In the genomic region with DNA sequence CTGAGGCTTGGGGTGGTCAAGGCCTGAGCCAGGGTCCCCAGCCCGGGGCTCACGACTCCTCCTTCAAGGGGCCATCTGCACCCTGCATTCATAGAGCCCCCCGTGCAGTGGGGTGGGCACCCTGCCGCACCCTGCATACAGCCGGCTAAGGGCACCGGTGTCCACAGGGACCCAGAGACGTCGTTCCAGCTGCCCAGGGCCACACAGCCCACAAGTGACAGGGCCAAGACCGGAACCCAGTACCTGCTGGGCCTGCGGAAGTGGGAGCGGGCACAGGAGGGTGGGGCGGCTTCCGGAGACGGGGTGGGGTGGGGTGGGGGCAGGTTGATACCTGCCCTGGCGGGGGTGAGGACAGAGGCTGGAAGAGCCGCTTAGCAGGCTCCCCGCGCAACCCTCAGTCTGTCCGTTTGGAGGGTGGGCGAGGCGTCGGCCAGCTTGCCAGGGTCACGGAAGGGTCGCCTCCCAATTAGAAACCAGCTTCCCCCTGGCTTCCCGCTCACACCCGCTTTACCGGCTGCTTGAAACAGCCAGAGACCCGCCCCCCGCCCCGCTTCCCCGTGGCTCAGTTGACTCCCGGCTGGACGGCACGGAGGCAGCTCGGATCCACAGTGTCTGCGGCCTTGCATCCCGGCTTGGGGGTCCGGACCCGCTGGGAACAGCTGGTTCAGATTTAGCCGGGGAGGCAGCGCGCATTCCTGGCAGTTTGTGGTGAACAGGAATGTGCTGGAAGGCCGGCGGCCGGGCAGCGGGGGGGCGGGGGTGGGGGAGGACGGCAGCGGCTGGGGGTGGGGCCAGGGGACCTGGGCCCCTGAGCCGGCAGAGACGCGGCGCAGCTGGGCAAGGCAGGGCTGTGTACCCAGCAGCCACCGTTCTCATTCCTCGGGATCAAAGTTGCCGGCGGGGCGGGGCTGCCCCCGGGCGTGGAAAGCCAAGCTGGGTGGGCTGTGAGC, we compare ENCODE assay signal across 1 cellular context.
A peak's percentile ranks its signal among the peaks of the same experiment; 100 is the strongest.
TF ChIP-seq lines count a peak whose summit lies in the region.

No MANE protein-coding gene starts in this region.

TF ChIP-seq in HEK293, 187 proteins besides CTCF, POLR2A, EP300 and RAD21 (continued from another document and continues in another):
- TF ChIP-seq ZXDB (tag by site-specific recombination; IDR thresholded peaks at IDR 0.05) (0 out of 2 replicates have a peak, but pooled peaks have one; percentile 31), ZNF24 (tag by site-specific recombination; IDR thresholded peaks at IDR 0.05) (no peak; the same call in 1 of the 2 replicates), ZNF791 (tag by site-specific recombination; IDR thresholded peaks at IDR 0.05) (no peak), MEIS1 (CRISPR knock-in tag; IDR thresholded peaks at IDR 0.05; ENCODE audit: borderline replicate concordance) (no peak), ZNF248 (tag by site-specific recombination; IDR thresholded peaks at IDR 0.05) (no peak), ZBTB1 (tag by site-specific recombination; IDR thresholded peaks at IDR 0.05) (no peak), ZNF214 (tag by site-specific recombination; IDR thresholded peaks at IDR 0.05; ENCODE audit: borderline replicate concordance) (no peak), ZNF423 (tag by site-specific recombination; IDR thresholded peaks at IDR 0.05) (no peak), ZNF221 (tag by site-specific recombination; IDR thresholded peaks at IDR 0.05; ENCODE audit: borderline replicate concordance) (no peak), ZNF391 (tag by site-specific recombination; IDR thresholded peaks at IDR 0.05; ENCODE audit: borderline replicate concordance, low read depth) (no peak), ZBTB48 (tag by site-specific recombination; IDR thresholded peaks at IDR 0.05) (peak; percentile 41; the same call in 1 of the 2 replicates), YY2 (tag by site-specific recombination; IDR thresholded peaks at IDR 0.05) (no peak), OVOL3 (tag by site-specific recombination; IDR thresholded peaks at IDR 0.05) (no peak), EGR2 (tag by site-specific recombination; IDR thresholded peaks at IDR 0.05; ENCODE audit: low read depth) (no peak), BCL11A (tag by site-specific recombination; IDR thresholded peaks at IDR 0.05; ENCODE audit: low read depth) (peak; percentile 68), SETDB1 (IDR thresholded peaks at IDR 0.05; ENCODE audit: insufficient read length, low read length) (no peak), SALL2 (tag by site-specific recombination; IDR thresholded peaks at IDR 0.05; ENCODE audit: borderline replicate concordance) (no peak), ZNF580 (tag by site-specific recombination; IDR thresholded peaks at IDR 0.05) (no peak), ZNF394 (tag by site-specific recombination; IDR thresholded peaks at IDR 0.05; ENCODE audit: borderline replicate concordance) (0 out of 2 replicates have a peak, but pooled peaks have one; percentile 36), ZNF16 (tag by site-specific recombination; IDR thresholded peaks at IDR 0.05; ENCODE audit: low read depth) (no peak), KLF16 (tag by site-specific recombination; IDR thresholded peaks at IDR 0.05) (0 out of 2 replicates have a peak, but pooled peaks have one; percentile 59), ZNF629 (tag by site-specific recombination; IDR thresholded peaks at IDR 0.05) (no peak), ZNF837 (tag by site-specific recombination; IDR thresholded peaks at IDR 0.05) (no peak), ZNF530 (tag by site-specific recombination; IDR thresholded peaks at IDR 0.05; ENCODE audit: low read depth) (no peak), FEZF1 (tag by site-specific recombination; IDR thresholded peaks at IDR 0.05) (no peak), ZNF404 (tag by site-specific recombination; IDR thresholded peaks at IDR 0.05) (no peak), ZNF747 (tag by site-specific recombination; IDR thresholded peaks at IDR 0.05) (no peak), ZNF239 (tag by site-specific recombination; IDR thresholded peaks at IDR 0.05) (no peak), ZNF658 (tag by site-specific recombination; IDR thresholded peaks at IDR 0.05) (no peak), KLF1 (tag by site-specific recombination; IDR thresholded peaks at IDR 0.05) (peak; percentile 78), ZNF138 (tag by site-specific recombination; IDR thresholded peaks at IDR 0.05; ENCODE audit: borderline replicate concordance) (no peak), RBAK (tag by site-specific recombination; IDR thresholded peaks at IDR 0.05) (no peak), TCF7L2 (IDR thresholded peaks at IDR 0.05; ENCODE audit: borderline replicate concordance, low read depth, low read length) (0 out of 2 replicates have a peak, but pooled peaks have one; percentile 43), ZNF768 (tag by site-specific recombination; IDR thresholded peaks at IDR 0.05) (peak; percentile 92), REPIN1 (tag by site-specific recombination; IDR thresholded peaks at IDR 0.05; ENCODE audit: low read depth) (no peak), ZNF223 (tag by site-specific recombination; IDR thresholded peaks at IDR 0.05) (no peak), ZNF600 (tag by site-specific recombination; IDR thresholded peaks at IDR 0.05) (peak; percentile 77), ZNF549 (tag by site-specific recombination; IDR thresholded peaks at IDR 0.05) (no peak), IKZF3 (tag by site-specific recombination; IDR thresholded peaks at IDR 0.05) (peak; percentile 83), ZNF776 (tag by site-specific recombination; IDR thresholded peaks at IDR 0.05; ENCODE audit: borderline replicate concordance) (no peak), ZFP41 (tag by site-specific recombination; IDR thresholded peaks at IDR 0.05; ENCODE audit: borderline replicate concordance) (no peak), ZNF843 (tag by site-specific recombination; IDR thresholded peaks at IDR 0.05) (no peak), ZNF626 (tag by site-specific recombination; IDR thresholded peaks at IDR 0.05) (no peak), ZNF510 (tag by site-specific recombination; IDR thresholded peaks at IDR 0.05; ENCODE audit: insufficient replicate concordance) (no peak), ZNF677 (tag by site-specific recombination; IDR thresholded peaks at IDR 0.05) (no peak), ZNF544 (tag by site-specific recombination; IDR thresholded peaks at IDR 0.05) (no peak), ZNF362 (tag by site-specific recombination; IDR thresholded peaks at IDR 0.05) (no peak), GLI2 (tag by site-specific recombination; IDR thresholded peaks at IDR 0.05; ENCODE audit: borderline replicate concordance, low read depth) (no peak), OSR2 (tag by site-specific recombination; IDR thresholded peaks at IDR 0.05) (peak; percentile 52; the same call in 1 of the 2 replicates), ZNF670 (tag by site-specific recombination; IDR thresholded peaks at IDR 0.05; ENCODE audit: low read depth) (no peak), ZEB2 (tag by site-specific recombination; IDR thresholded peaks at IDR 0.05) (peak; percentile 88), TRIM28 (IDR thresholded peaks at IDR 0.05; ENCODE audit: borderline replicate concordance, low read length) (no peak), ZNF292 (tag by site-specific recombination; IDR thresholded peaks at IDR 0.05; ENCODE audit: borderline replicate concordance, low read depth) (no peak)
- TF ChIP-seq, protein P1, sequence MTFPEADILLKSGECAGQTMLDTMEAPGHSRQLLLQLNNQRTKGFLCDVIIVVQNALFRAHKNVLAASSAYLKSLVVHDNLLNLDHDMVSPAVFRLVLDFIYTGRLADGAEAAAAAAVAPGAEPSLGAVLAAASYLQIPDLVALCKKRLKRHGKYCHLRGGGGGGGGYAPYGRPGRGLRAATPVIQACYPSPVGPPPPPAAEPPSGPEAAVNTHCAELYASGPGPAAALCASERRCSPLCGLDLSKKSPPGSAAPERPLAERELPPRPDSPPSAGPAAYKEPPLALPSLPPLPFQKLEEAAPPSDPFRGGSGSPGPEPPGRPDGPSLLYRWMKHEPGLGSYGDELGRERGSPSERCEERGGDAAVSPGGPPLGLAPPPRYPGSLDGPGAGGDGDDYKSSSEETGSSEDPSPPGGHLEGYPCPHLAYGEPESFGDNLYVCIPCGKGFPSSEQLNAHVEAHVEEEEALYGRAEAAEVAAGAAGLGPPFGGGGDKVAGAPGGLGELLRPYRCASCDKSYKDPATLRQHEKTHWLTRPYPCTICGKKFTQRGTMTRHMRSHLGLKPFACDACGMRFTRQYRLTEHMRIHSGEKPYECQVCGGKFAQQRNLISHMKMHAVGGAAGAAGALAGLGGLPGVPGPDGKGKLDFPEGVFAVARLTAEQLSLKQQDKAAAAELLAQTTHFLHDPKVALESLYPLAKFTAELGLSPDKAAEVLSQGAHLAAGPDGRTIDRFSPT (tag by site-specific recombination; IDR thresholded peaks at IDR 0.05), result peak; percentile 81
- TF ChIP-seq, protein P2, sequence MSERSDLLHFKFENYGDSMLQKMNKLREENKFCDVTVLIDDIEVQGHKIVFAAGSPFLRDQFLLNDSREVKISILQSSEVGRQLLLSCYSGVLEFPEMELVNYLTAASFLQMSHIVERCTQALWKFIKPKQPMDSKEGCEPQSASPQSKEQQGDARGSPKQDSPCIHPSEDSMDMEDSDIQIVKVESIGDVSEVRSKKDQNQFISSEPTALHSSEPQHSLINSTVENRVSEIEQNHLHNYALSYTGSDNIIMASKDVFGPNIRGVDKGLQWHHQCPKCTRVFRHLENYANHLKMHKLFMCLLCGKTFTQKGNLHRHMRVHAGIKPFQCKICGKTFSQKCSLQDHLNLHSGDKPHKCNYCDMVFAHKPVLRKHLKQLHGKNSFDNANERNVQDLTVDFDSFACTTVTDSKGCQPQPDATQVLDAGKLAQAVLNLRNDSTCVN (tag by site-specific recombination; optimal IDR thresholded peaks at IDR 0.05), result peak; percentile 52
- TF ChIP-seq, protein P3, sequence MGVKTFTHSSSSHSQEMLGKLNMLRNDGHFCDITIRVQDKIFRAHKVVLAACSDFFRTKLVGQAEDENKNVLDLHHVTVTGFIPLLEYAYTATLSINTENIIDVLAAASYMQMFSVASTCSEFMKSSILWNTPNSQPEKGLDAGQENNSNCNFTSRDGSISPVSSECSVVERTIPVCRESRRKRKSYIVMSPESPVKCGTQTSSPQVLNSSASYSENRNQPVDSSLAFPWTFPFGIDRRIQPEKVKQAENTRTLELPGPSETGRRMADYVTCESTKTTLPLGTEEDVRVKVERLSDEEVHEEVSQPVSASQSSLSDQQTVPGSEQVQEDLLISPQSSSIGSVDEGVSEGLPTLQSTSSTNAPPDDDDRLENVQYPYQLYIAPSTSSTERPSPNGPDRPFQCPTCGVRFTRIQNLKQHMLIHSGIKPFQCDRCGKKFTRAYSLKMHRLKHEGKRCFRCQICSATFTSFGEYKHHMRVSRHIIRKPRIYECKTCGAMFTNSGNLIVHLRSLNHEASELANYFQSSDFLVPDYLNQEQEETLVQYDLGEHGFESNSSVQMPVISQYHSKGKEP (tag by site-specific recombination; IDR thresholded peaks at IDR 0.05), result no peak
- TF ChIP-seq, protein P4, sequence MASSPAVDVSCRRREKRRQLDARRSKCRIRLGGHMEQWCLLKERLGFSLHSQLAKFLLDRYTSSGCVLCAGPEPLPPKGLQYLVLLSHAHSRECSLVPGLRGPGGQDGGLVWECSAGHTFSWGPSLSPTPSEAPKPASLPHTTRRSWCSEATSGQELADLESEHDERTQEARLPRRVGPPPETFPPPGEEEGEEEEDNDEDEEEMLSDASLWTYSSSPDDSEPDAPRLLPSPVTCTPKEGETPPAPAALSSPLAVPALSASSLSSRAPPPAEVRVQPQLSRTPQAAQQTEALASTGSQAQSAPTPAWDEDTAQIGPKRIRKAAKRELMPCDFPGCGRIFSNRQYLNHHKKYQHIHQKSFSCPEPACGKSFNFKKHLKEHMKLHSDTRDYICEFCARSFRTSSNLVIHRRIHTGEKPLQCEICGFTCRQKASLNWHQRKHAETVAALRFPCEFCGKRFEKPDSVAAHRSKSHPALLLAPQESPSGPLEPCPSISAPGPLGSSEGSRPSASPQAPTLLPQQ (tag by site-specific recombination; IDR thresholded peaks at IDR 0.05), result no peak
- TF ChIP-seq, protein P5, sequence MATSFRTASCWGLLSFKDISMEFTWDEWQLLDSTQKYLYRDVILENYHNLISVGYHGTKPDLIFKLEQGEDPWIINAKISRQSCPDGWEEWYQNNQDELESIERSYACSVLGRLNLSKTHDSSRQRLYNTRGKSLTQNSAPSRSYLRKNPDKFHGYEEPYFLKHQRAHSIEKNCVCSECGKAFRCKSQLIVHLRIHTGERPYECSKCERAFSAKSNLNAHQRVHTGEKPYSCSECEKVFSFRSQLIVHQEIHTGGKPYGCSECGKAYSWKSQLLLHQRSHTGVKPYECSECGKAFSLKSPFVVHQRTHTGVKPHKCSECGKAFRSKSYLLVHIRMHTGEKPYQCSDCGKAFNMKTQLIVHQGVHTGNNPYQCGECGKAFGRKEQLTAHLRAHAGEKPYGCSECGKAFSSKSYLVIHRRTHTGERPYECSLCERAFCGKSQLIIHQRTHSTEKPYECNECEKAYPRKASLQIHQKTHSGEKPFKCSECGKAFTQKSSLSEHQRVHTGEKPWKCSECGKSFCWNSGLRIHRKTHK (tag by site-specific recombination; IDR thresholded peaks at IDR 0.05), result no peak
